ENCODE assay signal across 21 cellular contexts in the genomic region with DNA sequence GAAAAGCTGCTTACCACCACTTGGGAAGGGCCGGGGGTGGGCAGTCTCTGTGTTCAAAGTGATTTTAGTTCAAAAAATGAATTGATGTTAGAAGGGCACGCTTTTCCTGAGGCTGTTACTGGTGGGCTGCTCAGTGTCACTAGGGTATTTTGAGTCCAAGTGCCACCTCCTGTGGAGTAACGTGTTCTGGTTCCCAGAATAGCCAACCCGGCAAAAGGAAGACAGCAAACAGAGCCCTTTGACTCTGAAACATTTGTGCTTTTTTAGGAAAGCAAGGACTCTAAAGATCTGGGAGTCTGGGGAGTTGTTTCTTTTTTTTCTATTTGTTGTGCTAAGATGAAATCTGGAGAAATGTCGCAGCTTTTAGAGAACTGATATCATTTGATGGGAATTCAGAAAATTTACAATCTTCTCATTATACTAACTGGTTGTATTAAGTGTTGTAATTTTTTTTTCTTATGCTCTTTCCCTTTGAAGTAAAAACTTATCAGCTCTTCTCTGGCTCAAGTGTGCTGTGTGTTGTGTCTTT.
A peak's percentile ranks its signal among the peaks of the same experiment; 100 is the strongest.
DNase-seq lines count a peak whose midpoint lies in the region; ATAC-seq and TF ChIP-seq lines count a peak whose summit lies in the region.
"Had no signal": no experiment of that assay in that cellular context is flagged by ENCODE, and none has a peak within 500 bp of the region (broad histone marks: within the 10 kb centered on the region; RNA-seq: fewer than 3 reads in every experiment).

No MANE protein-coding gene starts in this region.

- no peaks in the 10 kb centered on the region for H4K20me1 ChIP-seq in osteoblast (ENCODE audit: insufficient read depth, low read length)

- H3K79me2 ChIP-seq in osteoblast (ENCODE audit: insufficient read depth, low read length) = no peaks in the 10 kb centered on the region

- H3K36me3 ChIP-seq in SK-N-MC (ENCODE audit: insufficient read depth, low read length) (no peaks in the 10 kb centered on the region), osteoblast (ENCODE audit: insufficient read depth, low read length) (no peaks in the 10 kb centered on the region), thoracic aorta (no peaks in the 10 kb centered on the region)
- H3K36me3 ChIP-seq: Peyer's patch had no signal

- H3K4me3 ChIP-seq in SK-N-MC (0 out of 2 replicates have a peak overlapping the region, but pooled peaks have one; percentile 28), coronary artery (peak overlapping the region; percentile 44), osteoblast (ENCODE audit: insufficient read depth, low read length) (no peak overlapping the region), thoracic aorta (peak overlapping the region; percentile 3)
- H3K4me3 ChIP-seq: GM12878, K562, MG63, Peyer's patch had no signal

- DNase-seq in SK-N-MC (ENCODE audit: low read depth, low spot score) = no peak
- DNase-seq in coronary artery (ENCODE audit: low spot score) = no peak
- DNase-seq in osteoblast (ENCODE audit: insufficient read length, low spot score, missing footprints) = no peak
- no peak for DNase-seq in thoracic aorta (ENCODE audit: low spot score)
- DNase-seq in medulla oblongata (ENCODE audit: extremely low spot score) = no peak
- DNase-seq: CD4-positive, CD25-positive, alpha-beta regulatory T cell; DMS79; GOT3; MG63; NCI-H1417; NCI-H1694 treated with DMSO at 0.1 percent for 48 hours; NCI-H2081 treated with DMSO at 0.1 percent for 48 hours; NCI-H446; NCI-H526; Peyer's patch had no signal

- H3K9me3 ChIP-seq in SK-N-MC (ENCODE audit: low read depth, low read length) (no peaks in the 10 kb centered on the region), osteoblast (ENCODE audit: low read depth, low read length) (no peaks in the 10 kb centered on the region), thoracic aorta (no peaks in the 10 kb centered on the region)
- H3K9me3 ChIP-seq: MG63, Peyer's patch had no signal

- TF ChIP-seq CTCF in coronary artery (IDR thresholded peaks at IDR 0.05) (no peak), osteoblast (IDR thresholded peaks at IDR 0.05; ENCODE audit: extremely low read depth, low read depth, low read length) (no peak), thoracic aorta (IDR thresholded peaks at IDR 0.05) (no peak)

- peak overlapping the region; percentile 77 for H2AFZ ChIP-seq in osteoblast (ENCODE audit: low read length)

- H3K9ac ChIP-seq in SK-N-MC (ENCODE audit: insufficient read length) = no peak overlapping the region

- H3K4me1 ChIP-seq in osteoblast (ENCODE audit: insufficient read depth, low read length) = peaks cover 11% of the 10 kb centered on the region
- H3K4me1 ChIP-seq in thoracic aorta (ENCODE audit: control insufficient read depth in 1 of 2, low read depth in 2 of 2) = peaks cover 3 to 22% of the 10 kb centered on the region in 2 donors
- H3K4me1 ChIP-seq: Peyer's patch had no signal

- H3K27ac ChIP-seq in SK-N-MC (peak overlapping the region; percentile 54; the same call in 1 of the 2 replicates), coronary artery (peak overlapping the region; percentile 29 to 72), osteoblast (ENCODE audit: low read depth, low read length) (no peak overlapping the region), thoracic aorta (peak overlapping the region; percentile 44 to 67)
- H3K27ac ChIP-seq: Peyer's patch had no signal

- ATAC-seq in thoracic aorta (ENCODE audit: insufficient number of reproducible peaks, low FRiP score, low read depth) (no peak), HG02981 (IDR thresholded peaks at IDR 0.05; ENCODE audit: unreplicated experiment) (no peak), HG02938 (IDR thresholded peaks at IDR 0.05; ENCODE audit: unreplicated experiment) (no peak), GM18870 (IDR thresholded peaks at IDR 0.05; ENCODE audit: unreplicated experiment) (no peak)
- ATAC-seq: GM12878, HCT116, K562 had no signal

- peak overlapping the region; percentile 52 for H3K4me2 ChIP-seq in osteoblast (ENCODE audit: insufficient read depth, low read length)

- H3K27me3 ChIP-seq in osteoblast (ENCODE audit: insufficient read depth, low read length) = no peaks in the 10 kb centered on the region
- H3K27me3 ChIP-seq in thoracic aorta (replicated peaks; ENCODE audit: insufficient read depth) = no peaks in the 10 kb centered on the region
- H3K27me3 ChIP-seq: MG63, Peyer's patch had no signal
